ENCODE assay signal across 1 cellular context in genomic region chr2:19569300-19569791, GRCh38.
TF ChIP-seq lines count a peak whose summit lies in the region.

No MANE protein-coding gene starts in this region.

TF ChIP-seq in GM23338, 12 proteins besides CTCF, POLR2A, EP300 and RAD21 (continued from another document):
- TF ChIP-seq ZNF462 (CRISPR knock-in tag; IDR thresholded peaks at IDR 0.05) = no peak
